8 cellular contexts compared by ENCODE assay signal in the genomic region with DNA sequence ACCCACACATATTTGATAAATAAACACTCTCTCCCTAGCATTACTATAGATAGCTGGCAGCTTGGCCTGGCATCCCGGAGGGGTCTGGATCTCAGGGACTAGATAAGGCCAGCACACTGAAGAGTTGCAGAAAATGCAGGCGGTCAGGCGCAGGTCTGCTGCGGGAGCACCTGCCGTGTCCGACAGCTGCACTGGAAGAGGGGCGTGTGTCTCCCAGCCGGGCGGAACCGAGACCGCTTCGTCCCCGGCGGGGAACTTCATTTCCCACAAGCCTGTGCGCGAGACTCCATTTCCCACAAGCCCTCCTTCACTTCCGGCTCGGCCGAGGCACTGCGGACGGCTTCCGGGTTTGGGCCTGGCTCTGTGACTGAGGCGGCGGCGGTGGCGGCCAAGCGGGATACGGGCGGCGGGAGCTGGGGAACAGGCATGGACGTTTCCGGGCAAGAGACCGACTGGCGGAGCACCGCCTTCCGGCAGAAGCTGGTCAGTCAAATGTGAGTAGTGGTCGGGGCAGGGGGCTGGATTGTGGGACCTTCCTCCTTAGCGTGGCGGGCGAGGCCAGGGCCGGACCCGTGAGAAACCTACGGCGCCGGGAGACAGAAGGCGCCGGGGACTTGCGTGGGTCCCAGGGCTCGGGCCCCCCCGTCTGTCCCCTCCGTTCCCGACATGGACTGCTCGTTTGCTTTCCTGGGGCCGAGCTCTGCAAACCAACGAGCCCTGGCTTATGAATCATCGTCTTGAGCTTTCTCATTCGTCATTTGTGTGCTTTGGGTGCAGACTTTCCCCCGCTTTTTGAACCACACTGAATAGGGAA. TPM values are rescaled to one million over a fixed set of nuclear protein-coding genes. Genes with fewer than 3 reads are reported as not detected.
DNase-seq lines count a peak whose midpoint lies in the region; ATAC-seq and TF ChIP-seq lines count a peak whose summit lies in the region.

A gene with protein sequence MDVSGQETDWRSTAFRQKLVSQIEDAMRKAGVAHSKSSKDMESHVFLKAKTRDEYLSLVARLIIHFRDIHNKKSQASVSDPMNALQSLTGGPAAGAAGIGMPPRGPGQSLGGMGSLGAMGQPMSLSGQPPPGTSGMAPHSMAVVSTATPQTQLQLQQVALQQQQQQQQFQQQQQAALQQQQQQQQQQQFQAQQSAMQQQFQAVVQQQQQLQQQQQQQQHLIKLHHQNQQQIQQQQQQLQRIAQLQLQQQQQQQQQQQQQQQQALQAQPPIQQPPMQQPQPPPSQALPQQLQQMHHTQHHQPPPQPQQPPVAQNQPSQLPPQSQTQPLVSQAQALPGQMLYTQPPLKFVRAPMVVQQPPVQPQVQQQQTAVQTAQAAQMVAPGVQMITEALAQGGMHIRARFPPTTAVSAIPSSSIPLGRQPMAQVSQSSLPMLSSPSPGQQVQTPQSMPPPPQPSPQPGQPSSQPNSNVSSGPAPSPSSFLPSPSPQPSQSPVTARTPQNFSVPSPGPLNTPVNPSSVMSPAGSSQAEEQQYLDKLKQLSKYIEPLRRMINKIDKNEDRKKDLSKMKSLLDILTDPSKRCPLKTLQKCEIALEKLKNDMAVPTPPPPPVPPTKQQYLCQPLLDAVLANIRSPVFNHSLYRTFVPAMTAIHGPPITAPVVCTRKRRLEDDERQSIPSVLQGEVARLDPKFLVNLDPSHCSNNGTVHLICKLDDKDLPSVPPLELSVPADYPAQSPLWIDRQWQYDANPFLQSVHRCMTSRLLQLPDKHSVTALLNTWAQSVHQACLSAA (plus strand): TSS at position 358 of the 814 bp plus-strand sequence. CDS start 69 bp downstream, at position 427.

- H3K27me3 ChIP-seq in HUES48 (ENCODE audit: control insufficient read depth, insufficient read depth, low read length) (no peaks in the 10 kb centered on the region), OCI-LY3 (ENCODE audit: low read depth, low read length) (no peaks in the 10 kb centered on the region), mononuclear cell (ENCODE audit: insufficient read depth, low read length) (no peaks in the 10 kb centered on the region)

- H3K36me3 ChIP-seq in HUES48 (ENCODE audit: control insufficient read depth, insufficient read depth, low read length) (no peaks in the 10 kb centered on the region; the same call in 1 of the 2 replicates), OCI-LY3 (replicated peaks; ENCODE audit: low read depth, low read length) (peaks cover 7% of the 10 kb centered on the region)

- H3K4me2 ChIP-seq in OCI-LY3 (ENCODE audit: low read length): peak within 1 kb of the TSS; percentile 92

- peaks cover 23% of the 10 kb centered on the region for H3K4me1 ChIP-seq in HUES48 (ENCODE audit: control insufficient read depth, insufficient read depth, low read length)
- H3K4me1 ChIP-seq in OCI-LY3 (ENCODE audit: low read length): peaks cover 35% of the 10 kb centered on the region
- H3K4me1 ChIP-seq in mononuclear cell (ENCODE audit: insufficient read depth, low read length): peaks cover 48% of the 10 kb centered on the region

- peak within 1 kb of the TSS; percentile 80 for H3K9ac ChIP-seq in HUES48 (ENCODE audit: low read depth, low read length)
- peak within 1 kb of the TSS; percentile 93 for H3K9ac ChIP-seq in OCI-LY3 (ENCODE audit: low read length)

- DNase-seq in COR-L47 (lab: John Stamatoyannopoulos, UW): peak; percentile 85
- DNase-seq in activated CD8-positive, alpha-beta memory T cell treated with anti-CD3 and anti-CD28 coated beads, Interleukin-2, amount 50 U/mL, for 48 hours: peak; percentile 94
- peak; percentile 55 for DNase-seq in epidermal melanocyte (ENCODE audit: insufficient read length, low spot score)
- DNase-seq in stimulated activated CD8-positive, alpha-beta memory T cell treated with anti-CD3 and anti-CD28 coated beads, Interleukin-4, amount 100 ng/mL, for 1 hour (ENCODE audit: low read depth in 2 of 2, low spot score in 1 of 2): peak; percentile 67 to 78

- H3K27ac ChIP-seq in HUES48 (ENCODE audit: low read depth, low read length) (peak within 1 kb of the TSS; percentile 87), OCI-LY3 (ENCODE audit: low read length) (peak within 1 kb of the TSS; percentile 61)

- no peak for TF ChIP-seq CTCF in OCI-LY3 (IDR thresholded peaks at IDR 0.05; ENCODE audit: low read depth, low read length)

- peak; percentile 74 for ATAC-seq in GM21360 (IDR thresholded peaks at IDR 0.05; ENCODE audit: unreplicated experiment)

- peak within 1 kb of the TSS; percentile 88; the same call in 1 of the 2 replicates for H2AFZ ChIP-seq in OCI-LY3 (ENCODE audit: low read depth, low read length)

- H4K20me1 ChIP-seq in OCI-LY3 (ENCODE audit: insufficient read depth, low read length): peaks cover 39% of the 10 kb centered on the region

- peak within 1 kb of the TSS; percentile 98 for H3K4me3 ChIP-seq in HUES48 (ENCODE audit: low read depth, low read length)
- peak within 1 kb of the TSS; percentile 88 for H3K4me3 ChIP-seq in OCI-LY3 (ENCODE audit: low read length)
- H3K4me3 ChIP-seq in mononuclear cell (ENCODE audit: low read length): peak within 1 kb of the TSS; percentile 99

- H3K9me3 ChIP-seq in HUES48 (ENCODE audit: control insufficient read depth, insufficient read depth, low read length) (no peaks in the 10 kb centered on the region), OCI-LY3 (ENCODE audit: insufficient read depth, low read length) (no peaks in the 10 kb centered on the region), mononuclear cell (ENCODE audit: low read depth, low read length) (no peaks in the 10 kb centered on the region)

- H3K79me2 ChIP-seq in OCI-LY3 (ENCODE audit: low read length): peaks cover 51% of the 10 kb centered on the region

RNA-seq across cellular contexts. Expression of the gene that starts here (rescaled TPM):
- total RNA-seq in mononuclear cell: 93.5 TPM

Comparison
In these comparisons a context has a peak if more than half of its experiments do, and no peak if none do; other contexts are left out.
1. Peak in every context shown above with its lines: DNase-seq, ATAC-seq, H3K4me3 ChIP-seq and H3K27ac ChIP-seq.